ENCODE assay signal across 8 cellular contexts in genomic region chr10:97736902-97737769, GRCh38. TPM values are rescaled to one million over a fixed set of nuclear protein-coding genes. Genes with fewer than 3 reads are reported as not detected.
DNase-seq lines count a peak whose midpoint lies in the region; TF ChIP-seq lines count a peak whose summit lies in the region.

Gene ZFYVE27 (plus strand): TSS chr10:97737128. CDS start chr10:97738478, 1,350 bp downstream.

- peaks cover 29% of the 10 kb centered on the region for H4K20me1 ChIP-seq in Loucy (ENCODE audit: insufficient read depth, low read length, poor library complexity, severe bottlenecking)

- H3F3A ChIP-seq in Loucy (ENCODE audit: low read depth), result no peaks in the 10 kb centered on the region

- H3K9me3 Mint-ChIP-seq in nephron progenitor cell, result peaks cover 15% of the 10 kb centered on the region
- peaks cover 9% of the 10 kb centered on the region for H3K9me3 Mint-ChIP-seq in stimulated activated naive CD8-positive, alpha-beta T cell treated with anti-CD3 and anti-CD28 coated beads, Interleukin-15, Interleukin-2, amounts not matched to agents 100 ng/mL and 50 ng/mL, for 24 hours

- H3K27me3 Mint-ChIP-seq in nephron progenitor cell (ENCODE audit: low read depth, poor library complexity), result peaks cover 30% of the 10 kb centered on the region
- no peaks in the 10 kb centered on the region for H3K27me3 Mint-ChIP-seq in stimulated activated naive CD8-positive, alpha-beta T cell treated with anti-CD3 and anti-CD28 coated beads, Interleukin-15, Interleukin-2, amounts not matched to agents 100 ng/mL and 50 ng/mL, for 24 hours

- peaks cover 43% of the 10 kb centered on the region for H3K79me2 ChIP-seq in Loucy (ENCODE audit: insufficient read depth, low read length)

- peaks cover 36% of the 10 kb centered on the region for H3K36me3 Mint-ChIP-seq in nephron progenitor cell (ENCODE audit: low read depth)
- peaks cover 41% of the 10 kb centered on the region for H3K36me3 Mint-ChIP-seq in stimulated activated naive CD8-positive, alpha-beta T cell treated with anti-CD3 and anti-CD28 coated beads, Interleukin-15, Interleukin-2, amounts not matched to agents 100 ng/mL and 50 ng/mL, for 24 hours (ENCODE audit: low read depth)

- peak within 1 kb of the TSS; percentile 83 for H3K9ac ChIP-seq in ES-I3 (ENCODE audit: low read depth, low read length)
- peak within 1 kb of the TSS; percentile 92 for H3K9ac ChIP-seq in Loucy (ENCODE audit: low read depth, low read length, poor library complexity, severe bottlenecking)

- peak within 1 kb of the TSS; percentile 100 for H3K4me2 ChIP-seq in Loucy (ENCODE audit: low read depth, low read length, poor library complexity, severe bottlenecking)

- H3K4me1 ChIP-seq in ES-I3 (ENCODE audit: insufficient read depth, low read length) (peaks cover 6% of the 10 kb centered on the region), Loucy (ENCODE audit: insufficient read depth, low read length, poor library complexity, severe bottlenecking) (peaks cover 33% of the 10 kb centered on the region)

- H3K27me3 ChIP-seq in H7 (ENCODE audit: control insufficient read depth, insufficient read depth, low read length) (peaks cover 17% of the 10 kb centered on the region), Loucy (ENCODE audit: insufficient read depth, low read length, poor library complexity, severe bottlenecking) (no peaks in the 10 kb centered on the region)

- peaks cover 6% of the 10 kb centered on the region; the same call in 1 of the 2 replicates for H3K9me3 ChIP-seq in ES-I3 (ENCODE audit: control insufficient read depth, insufficient read depth, low read length)
- H3K9me3 ChIP-seq in Loucy (ENCODE audit: insufficient read depth, low read depth, low read length), result no peaks in the 10 kb centered on the region

- peak within 1 kb of the TSS; percentile 95 for H3K4me3 ChIP-seq in H7 (ENCODE audit: insufficient read depth, low read depth, low read length)
- peak within 1 kb of the TSS; percentile 98 for H3K4me3 ChIP-seq in Loucy (ENCODE audit: low read length, poor library complexity, severe bottlenecking)
- H3K4me3 ChIP-seq in fibroblast of the aortic adventitia (ENCODE audit: low read depth, low read length), result peak within 1 kb of the TSS; percentile 96

- peak within 1 kb of the TSS; percentile 98 for H3K27ac Mint-ChIP-seq in nephron progenitor cell
- H3K27ac Mint-ChIP-seq in stimulated activated naive CD8-positive, alpha-beta T cell treated with anti-CD3 and anti-CD28 coated beads, Interleukin-15, Interleukin-2, amounts not matched to agents 100 ng/mL and 50 ng/mL, for 24 hours, result peak within 1 kb of the TSS; percentile 98

- peak within 1 kb of the TSS; percentile 91 for H3K4me3 Mint-ChIP-seq in nephron progenitor cell
- H3K4me3 Mint-ChIP-seq in stimulated activated naive CD8-positive, alpha-beta T cell treated with anti-CD3 and anti-CD28 coated beads, Interleukin-15, Interleukin-2, amounts not matched to agents 100 ng/mL and 50 ng/mL, for 24 hours, result peak within 1 kb of the TSS; percentile 97

- peak within 1 kb of the TSS; percentile 98 for H2AFZ ChIP-seq in Loucy (ENCODE audit: low read length)

- H3K4me1 Mint-ChIP-seq in nephron progenitor cell, result peaks cover 39% of the 10 kb centered on the region
- peaks cover 54% of the 10 kb centered on the region for H3K4me1 Mint-ChIP-seq in stimulated activated naive CD8-positive, alpha-beta T cell treated with anti-CD3 and anti-CD28 coated beads, Interleukin-15, Interleukin-2, amounts not matched to agents 100 ng/mL and 50 ng/mL, for 24 hours (ENCODE audit: low read depth)

- DNase-seq in H7 (peak; percentile 98), SHP77 (lab: John Stamatoyannopoulos, UW) (peak; percentile 93), activated gamma-delta T cell (lab: John Stamatoyannopoulos, UW) (peak; percentile 87), fibroblast of the aortic adventitia (ENCODE audit: low read depth) (peak; percentile 95), nephron progenitor cell (peak; percentile 98)

- H3K36me3 ChIP-seq in ES-I3 (ENCODE audit: insufficient read depth, low read length) (peaks cover 10% of the 10 kb centered on the region), H7 (replicated peaks; ENCODE audit: control insufficient read depth, insufficient read depth, low read length) (peaks cover 5% of the 10 kb centered on the region), Loucy (ENCODE audit: insufficient read depth, low read length) (no peaks in the 10 kb centered on the region)

- H3K9me2 ChIP-seq in Loucy (replicated peaks; ENCODE audit: low read depth, low read length), result no peaks in the 10 kb centered on the region

- TF ChIP-seq CTCF in Loucy (conservative IDR thresholded peaks at IDR 0.05; ENCODE audit: low read length) (no peak), fibroblast of the aortic adventitia (IDR thresholded peaks at IDR 0.05; ENCODE audit: insufficient read depth, low read length) (no peak), nephron progenitor cell (IDR thresholded peaks at IDR 0.05) (no peak)

RNA-seq across cellular contexts. Expression of gene ZFYVE27, which starts in this region (rescaled TPM):
- 19.2 and 21.8 TPM in 2 replicates for total RNA-seq in H7 (2014; rRNA removed; shearing (Covaris generic))
- 14.1 and 20.4 TPM in 2 replicates for total RNA-seq in fibroblast of the aortic adventitia (ENCODE audit: low replicate concordance)

Comparison
In these comparisons a context has a peak if more than half of its experiments do, and no peak if none do; other contexts are left out.
1. Peak in every context shown above with its lines: DNase-seq and H3K4me3 ChIP-seq.